Comparison of ENCODE assay signal across 9 cellular contexts in genomic region chr9:12775963-12776774, GRCh38. TPM values are rescaled to one million over a fixed set of nuclear protein-coding genes. Genes with fewer than 3 reads are reported as not detected.
DNase-seq lines count a peak whose midpoint lies in the region; ATAC-seq and TF ChIP-seq lines count a peak whose summit lies in the region.
"Had no signal": no experiment of that assay in that cellular context is flagged by ENCODE, and none has a peak within 500 bp of the region (broad histone marks: within the 10 kb centered on the region; RNA-seq: fewer than 3 reads in every experiment).

No MANE protein-coding gene starts in this region.

- H3K27ac ChIP-seq in skin epidermis, result peak overlapping the region; percentile 35 to 96 (median 84)

- intact Hi-C loops in Calu3 (cut with micrococcal nuclease; ENCODE audit: unreplicated experiment), result loop anchor here (1.0 to 5.0 kb wide), 4 partner anchors 38 to 103 kb away; no protein-coding TSS in a partner anchor

- peak overlapping the region; percentile 42 to 73 (median 56) for H3K4me3 ChIP-seq in skin epidermis

- BruUV-seq in Calu3 (replicated peaks; lab: Mats Ljungman, UMichigan), result TSS peak; percentile 52

- no peaks in the 10 kb centered on the region for H3K27me3 Mint-ChIP-seq in Calu3 (ENCODE audit: unreplicated experiment)
- H3K27me3 Mint-ChIP-seq in activated naive CD8-positive, alpha-beta T cell treated with anti-CD3 and anti-CD28 coated beads for 36 hours, result peaks cover 30% of the 10 kb centered on the region

- ATAC-seq in GM19467 (IDR thresholded peaks at IDR 0.05; ENCODE audit: unreplicated experiment), result peak; percentile 65

- CTCF ChIA-PET in Calu3 (lab: Charles Lee), result interaction anchor here (1.0 to 3.9 kb wide), 6 partner anchors 8 to 109 kb away, joined by 4 to 32 read pairs (median 7); no protein-coding TSS in a partner anchor

- peaks cover 20% of the 10 kb centered on the region for H3K4me1 Mint-ChIP-seq in Calu3 (ENCODE audit: low read depth, unreplicated experiment)
- peaks cover 1% of the 10 kb centered on the region for H3K4me1 Mint-ChIP-seq in activated naive CD8-positive, alpha-beta T cell treated with anti-CD3 and anti-CD28 coated beads for 36 hours

- H3K36me3 Mint-ChIP-seq in Calu3 (ENCODE audit: insufficient read depth, unreplicated experiment), result peaks cover 55% of the 10 kb centered on the region
- no peaks in the 10 kb centered on the region for H3K36me3 Mint-ChIP-seq in activated naive CD8-positive, alpha-beta T cell treated with anti-CD3 and anti-CD28 coated beads for 36 hours

- H3K27ac Mint-ChIP-seq in Calu3 (ENCODE audit: unreplicated experiment), result peak overlapping the region; percentile 91
- no peak overlapping the region for H3K27ac Mint-ChIP-seq in activated naive CD8-positive, alpha-beta T cell treated with anti-CD3 and anti-CD28 coated beads for 36 hours
- H3K27ac Mint-ChIP-seq: activated B cell treated with CpG ODN at 0.5 μM for 24 hours had no signal

- TF ChIP-seq CTCF in Calu3 (IDR thresholded peaks at IDR 0.05; ENCODE audit: unreplicated experiment), result peak; percentile 12

- no peaks in the 10 kb centered on the region for H3K9me3 Mint-ChIP-seq in Calu3 (ENCODE audit: low read depth, unreplicated experiment)
- peaks cover 2% of the 10 kb centered on the region for H3K9me3 Mint-ChIP-seq in activated naive CD8-positive, alpha-beta T cell treated with anti-CD3 and anti-CD28 coated beads for 36 hours
- H3K9me3 Mint-ChIP-seq: activated B cell treated with CpG ODN at 0.5 μM for 24 hours had no signal

- DNase-seq in Calu3, result peak; percentile 83
- peak; percentile 92 for DNase-seq in HT-29 (ENCODE audit: low spot score)
- DNase-seq in NOMO-1 (lab: John Stamatoyannopoulos, UW; ENCODE audit: unreplicated experiment in 2 of 2), result peak; percentile 1 to 29
- peak; percentile 91 for DNase-seq in cerebellar cortex (ENCODE audit: low spot score)
- DNase-seq in iris pigment epithelial cell (ENCODE audit: low read depth), result peak; percentile 95
- no peak for DNase-seq in activated naive CD8-positive, alpha-beta T cell treated with anti-CD3 and anti-CD28 coated beads for 36 hours
- DNase-seq: activated B cell treated with CpG ODN at 0.5 μM for 24 hours had no signal

- peak overlapping the region; percentile 99 for H3K4me3 Mint-ChIP-seq in Calu3 (ENCODE audit: low read depth, unreplicated experiment)
- no peak overlapping the region for H3K4me3 Mint-ChIP-seq in activated naive CD8-positive, alpha-beta T cell treated with anti-CD3 and anti-CD28 coated beads for 36 hours
- H3K4me3 Mint-ChIP-seq: activated B cell treated with CpG ODN at 0.5 μM for 24 hours had no signal

RNA-seq across cellular contexts. Expression of gene LURAP1L, which starts 1.3 kb away (rescaled TPM):
- total RNA-seq in Calu3 (2022), result 48.7 and 52.7 TPM in 2 replicates
- total RNA-seq in HT-29 (2014; rRNA removed; shearing (Covaris generic)), result 26.8 and 27.0 TPM in 2 replicates
- not detected for total RNA-seq in activated naive CD8-positive, alpha-beta T cell treated with anti-CD3 and anti-CD28 coated beads for 36 hours
- total RNA-seq: activated B cell treated with CpG ODN at 0.5 μM for 24 hours had no signal

Comparison
In these comparisons a context has a peak if more than half of its experiments do, and no peak if none do; other contexts are left out.
1. RNA of gene LURAP1L, which starts 1.3 kb away (total RNA-seq): 48.7 to 52.7 TPM in Calu3 and 26.8 to 27.0 TPM in HT-29; not detected in activated naive CD8-positive, alpha-beta T cell treated with anti-CD3 and anti-CD28 coated beads for 36 hours; every median in the first group is over 10 times any median in the second.